26 cellular contexts compared by ENCODE assay signal in genomic region chr6:160583805-160584204, GRCh38.
"Had no signal": no experiment of that assay in that cellular context is flagged by ENCODE, and none has a peak within 500 bp of the region (broad histone marks: within the 10 kb centered on the region; RNA-seq: fewer than 3 reads in every experiment).

No MANE protein-coding gene starts in this region.

- H3K9me3 ChIP-seq: esophagus squamous epithelium, prostate gland, testis, tibial nerve, upper lobe of right lung, uterus had no signal

- H3K4me3 Mint-ChIP-seq: immature natural killer cell; naive thymus-derived CD4-positive, alpha-beta T cell; nephron; neural progenitor cell; stimulated activated effector memory CD8-positive, alpha-beta T cell treated with anti-CD3 and anti-CD28 coated beads, Interleukin-12 subunit alpha, Interleukin-12 subunit beta, amount 100 ng/mL, for 72 hours had no signal

- FAIRE-seq: colon, frontal cortex had no signal

- ATAC-seq: left lobe of liver; naive thymus-derived CD4-positive, alpha-beta T cell; sciatic nerve; stimulated activated effector memory CD8-positive, alpha-beta T cell treated with anti-CD3 and anti-CD28 coated beads, Interleukin-12 subunit alpha, Interleukin-12 subunit beta, amount 100 ng/mL, for 72 hours; upper lobe of right lung had no signal

- H3K27ac Mint-ChIP-seq: immature natural killer cell; naive thymus-derived CD4-positive, alpha-beta T cell; nephron; neural progenitor cell; stimulated activated effector memory CD8-positive, alpha-beta T cell treated with anti-CD3 and anti-CD28 coated beads, Interleukin-12 subunit alpha, Interleukin-12 subunit beta, amount 100 ng/mL, for 72 hours had no signal

- DNase-seq: dorsolateral prefrontal cortex; effector CD4-positive, alpha-beta T cell; esophagus squamous epithelium; hypothalamus; immature natural killer cell; islet precursor cell; mesendoderm; midbrain; naive thymus-derived CD4-positive, alpha-beta T cell; stimulated activated CD4-positive, alpha-beta T cell treated with anti-CD3 and anti-CD28 coated beads, Interleukin-2, amount 100 ng/mL, for 24 hours; stimulated activated CD4-positive, alpha-beta T cell treated with anti-CD3 and anti-CD28 coated beads, Interleukin-4, amount 100 ng/mL, for 24 hours; stimulated activated naive CD4-positive, alpha-beta T cell treated with Interleukin-2 at 50 U/mL for 16 hours; stomach; testis; upper lobe of right lung; uterus had no signal

- H2AFZ ChIP-seq: neural progenitor cell had no signal

- H3K9ac ChIP-seq: neural progenitor cell had no signal

- H3K36me3 ChIP-seq: esophagus squamous epithelium, neural progenitor cell, prostate gland, right atrium auricular region, stomach, tibial nerve, upper lobe of right lung, uterus had no signal

- H3K36me3 Mint-ChIP-seq: immature natural killer cell; neural progenitor cell; stimulated activated effector memory CD8-positive, alpha-beta T cell treated with anti-CD3 and anti-CD28 coated beads, Interleukin-12 subunit alpha, Interleukin-12 subunit beta, amount 100 ng/mL, for 72 hours had no signal

- H3K4me1 Mint-ChIP-seq: immature natural killer cell; naive thymus-derived CD4-positive, alpha-beta T cell; nephron; neural progenitor cell; stimulated activated effector memory CD8-positive, alpha-beta T cell treated with anti-CD3 and anti-CD28 coated beads, Interleukin-12 subunit alpha, Interleukin-12 subunit beta, amount 100 ng/mL, for 72 hours had no signal

- H3K27ac ChIP-seq: dorsolateral prefrontal cortex, esophagus squamous epithelium, neural progenitor cell, prostate gland, right atrium auricular region, stomach, testis, tibial nerve, upper lobe of right lung, uterus had no signal

- H3K4me3 ChIP-seq: dorsolateral prefrontal cortex, esophagus squamous epithelium, neural progenitor cell, prostate gland, right atrium auricular region, stomach, testis, tibial nerve, upper lobe of right lung, uterus had no signal

- H3K27me3 ChIP-seq: esophagus squamous epithelium, neural progenitor cell, right atrium auricular region, stomach, testis, tibial nerve, upper lobe of right lung, uterus had no signal

- H3K4me1 ChIP-seq: esophagus squamous epithelium, neural progenitor cell, prostate gland, right atrium auricular region, stomach, testis, tibial nerve, upper lobe of right lung, uterus had no signal

- H3K4me2 ChIP-seq: neural progenitor cell had no signal
